8 cellular contexts compared by ENCODE assay signal in the genomic region with DNA sequence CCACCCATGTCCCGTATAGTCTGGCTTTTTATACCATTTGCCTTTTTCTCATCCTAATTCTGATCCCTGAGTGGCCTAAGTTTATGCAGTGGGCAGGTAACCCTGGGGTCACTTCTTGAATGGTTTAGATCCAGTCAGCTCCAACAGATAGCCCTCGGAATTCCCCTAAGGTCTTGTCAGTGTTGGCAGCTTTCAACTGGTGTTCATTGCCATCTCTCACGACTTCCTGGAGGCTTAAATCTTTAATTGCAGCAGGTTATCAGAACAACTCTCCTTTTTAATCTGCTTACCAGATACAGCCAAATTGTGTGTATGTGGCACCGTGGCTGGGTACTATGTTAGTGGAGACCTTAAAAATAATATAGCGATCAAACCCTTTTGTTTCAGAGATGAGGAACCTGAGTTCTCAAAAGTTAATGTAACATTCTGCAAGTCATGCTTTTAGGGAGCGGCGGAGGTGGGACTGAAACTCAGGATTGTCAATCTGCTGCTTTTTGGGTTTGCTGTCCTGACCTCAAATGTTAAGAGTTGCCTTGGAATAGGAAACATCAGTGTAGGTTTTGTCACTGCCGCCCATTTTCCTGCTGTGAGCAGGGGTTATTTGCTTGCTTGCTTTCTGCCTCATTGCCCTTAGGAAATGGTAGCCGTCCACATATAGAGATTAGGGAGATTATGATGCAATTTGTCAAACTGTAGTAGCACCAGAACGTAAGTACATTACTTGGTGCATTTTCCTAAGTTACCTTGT. TPM values are rescaled to one million over a fixed set of nuclear protein-coding genes. Genes with fewer than 3 reads are reported as not detected.
DNase-seq lines count a peak whose midpoint lies in the region; ATAC-seq, FAIRE-seq and TF ChIP-seq lines count a peak whose summit lies in the region.

No MANE protein-coding gene starts in this region.

- POLR2A ChIA-PET in endothelial cell of umbilical vein (lab: Charles Lee) = no interaction called here

- intact Hi-C loops in endothelial cell of umbilical vein (cut with micrococcal nuclease) = no loop called here

- peak; percentile 31 for FAIRE-seq in endothelial cell of umbilical vein (lab: Jason Lieb, UNC)

- H3K4me1 ChIP-seq in endothelial cell of umbilical vein (ENCODE audit: control insufficient read depth, extremely low read depth, insufficient read depth, low read length) (peaks cover 24% of the 10 kb centered on the region), osteoblast (ENCODE audit: insufficient read depth, low read length) (peaks cover 23% of the 10 kb centered on the region)

- no peak for TF ChIP-seq POLR2A in endothelial cell of umbilical vein (IDR thresholded peaks at IDR 0.05; ENCODE audit: low read depth, low read length)

- H4K20me1 ChIP-seq in endothelial cell of umbilical vein (replicated peaks; ENCODE audit: control insufficient read depth, extremely low read depth, insufficient read depth, low read length) (no peaks in the 10 kb centered on the region), osteoblast (ENCODE audit: insufficient read depth, low read length) (peaks cover 28% of the 10 kb centered on the region)

- H3K4me2 ChIP-seq in endothelial cell of umbilical vein (ENCODE audit: insufficient read depth, low read length) (peak overlapping the region; percentile 95), osteoblast (ENCODE audit: insufficient read depth, low read length) (peak overlapping the region; percentile 99)

- H3K9ac ChIP-seq in SK-N-MC (ENCODE audit: insufficient read length) (peak overlapping the region; percentile 81), endothelial cell of umbilical vein (replicated peaks; ENCODE audit: extremely low read depth, insufficient read depth, low read length) (peak overlapping the region; percentile 76)

- no peaks in the 10 kb centered on the region for H3K9me1 ChIP-seq in endothelial cell of umbilical vein (replicated peaks; ENCODE audit: control insufficient read depth, extremely low read depth, insufficient read depth, low read length)

- H2AFZ ChIP-seq in endothelial cell of umbilical vein (ENCODE audit: low read depth, low read length) (peak overlapping the region; percentile 66), osteoblast (ENCODE audit: low read length) (peak overlapping the region; percentile 98)

- H3K9me3 ChIP-seq in SK-N-MC (ENCODE audit: low read depth, low read length) = no peaks in the 10 kb centered on the region
- H3K9me3 ChIP-seq in endothelial cell of umbilical vein (replicated peaks; ENCODE audit: control insufficient read depth, insufficient read depth, low read length) = no peaks in the 10 kb centered on the region
- no peaks in the 10 kb centered on the region for H3K9me3 ChIP-seq in osteoblast (ENCODE audit: low read depth, low read length)

- H3K27me3 ChIP-seq in endothelial cell of umbilical vein (ENCODE audit: control insufficient read depth in 2 of 2, insufficient read depth in 2 of 2, low read length in 2 of 2) = peaks cover 0 to 2% of the 10 kb centered on the region in 2 experiments
- H3K27me3 ChIP-seq in osteoblast (ENCODE audit: insufficient read depth, low read length) = no peaks in the 10 kb centered on the region

- TF ChIP-seq CTCF in endothelial cell of umbilical vein (IDR thresholded peaks at IDR 0.05; ENCODE audit: extremely low read depth in 1 of 2, insufficient read depth in 1 of 2, low read depth in 1 of 2, low read length in 2 of 2) = no peak
- TF ChIP-seq CTCF in osteoblast (IDR thresholded peaks at IDR 0.05; ENCODE audit: extremely low read depth, low read depth, low read length) = no peak

- peak; percentile 18 for ATAC-seq in HG02938 (IDR thresholded peaks at IDR 0.05; ENCODE audit: unreplicated experiment)

- DNase-seq in stimulated activated CD4-positive, alpha-beta T cell treated with anti-CD3 and anti-CD28 coated beads, Interleukin-15, amount 100 ng/mL, for 24 hours = peak; percentile 27
- DNase-seq in stimulated activated CD4-positive, alpha-beta T cell treated with anti-CD3 and anti-CD28 coated beads, Interleukin-4, amount 100 ng/mL, for 4 hours = no peak
- DNase-seq in SK-N-MC (ENCODE audit: low read depth, low spot score) (no peak), endothelial cell of umbilical vein (ENCODE audit: low read depth, low spot score) (peak; percentile 63), osteoblast (ENCODE audit: insufficient read length, low spot score, missing footprints) (no peak), HT-29 (ENCODE audit: low spot score) (no peak), NCI-H2171 (lab: John Stamatoyannopoulos, UW) (no peak)

- H3K36me3 ChIP-seq in SK-N-MC (ENCODE audit: insufficient read depth, low read length) (peaks cover 34% of the 10 kb centered on the region), endothelial cell of umbilical vein (ENCODE audit: control insufficient read depth in 2 of 2, extremely low read depth in 1 of 2, insufficient read depth in 2 of 2, low read length in 2 of 2) (peaks cover 0 to 2% of the 10 kb centered on the region in 2 experiments), osteoblast (ENCODE audit: insufficient read depth, low read length) (peaks cover 21% of the 10 kb centered on the region)

- TSS peak; percentile 52 for BruUV-seq in endothelial cell of umbilical vein (replicated peaks; lab: Mats Ljungman, UMichigan)

- CTCF ChIA-PET in endothelial cell of umbilical vein (lab: Charles Lee) = interaction anchor here (0.9 to 3.8 kb wide), 3 partner anchors 10 to 13 kb away, joined by 3 to 19 read pairs (median 7); no protein-coding TSS in a partner anchor

- no peak overlapping the region for H3K27ac ChIP-seq in SK-N-MC
- peak overlapping the region; percentile 65 for H3K27ac ChIP-seq in endothelial cell of umbilical vein (ENCODE audit: insufficient read depth, low read depth, low read length)
- peak overlapping the region; percentile 95 for H3K27ac ChIP-seq in osteoblast (ENCODE audit: low read depth, low read length)

- H3K79me2 ChIP-seq in endothelial cell of umbilical vein (ENCODE audit: control insufficient read depth, insufficient read depth, low read length) (peaks cover 41% of the 10 kb centered on the region), osteoblast (ENCODE audit: insufficient read depth, low read length) (peaks cover 57% of the 10 kb centered on the region)

- dilution Hi-C loops in endothelial cell of umbilical vein (cut with MboI; ENCODE audit: extremely low pct_ligation_motif_present, low sequenced_read_pairs) = no loop called here

- H3K4me3 ChIP-seq in SK-N-MC = peak overlapping the region; percentile 95
- peak overlapping the region; percentile 59 to 85 (median 62) for H3K4me3 ChIP-seq in endothelial cell of umbilical vein (replicated peaks in 1 of 3; ENCODE audit: insufficient read depth in 1 of 3, low read depth in 1 of 3, low read length in 3 of 3)
- peak overlapping the region; percentile 92 for H3K4me3 ChIP-seq in osteoblast (ENCODE audit: insufficient read depth, low read length)

TF ChIP-seq in endothelial cell of umbilical vein, 7 proteins besides CTCF, POLR2A, EP300 and RAD21:
- TF ChIP-seq MYC (IDR thresholded peaks at IDR 0.05; ENCODE audit: low read depth, low read length) = no peak
- no peak for TF ChIP-seq GATA2 (IDR thresholded peaks at IDR 0.05; ENCODE audit: insufficient read depth, insufficient read length, low read depth, low read length)
- no peak for TF ChIP-seq MAX (IDR thresholded peaks at IDR 0.05; ENCODE audit: insufficient read depth, insufficient read length)
- TF ChIP-seq POLR2AphosphoS5 (IDR thresholded peaks at IDR 0.05; ENCODE audit: insufficient read depth, low read depth, low read length) = no peak

RNA-seq across cellular contexts. Expression of gene DLD, which starts 0.8 kb away (rescaled TPM):
- 61.7 and 77.4 TPM in 2 replicates for total RNA-seq in endothelial cell of umbilical vein
- 72.0 and 95.0 TPM in 2 replicates for polyA plus RNA-seq in endothelial cell of umbilical vein
- 79.7 and 92.1 TPM in 2 replicates for polyA plus RNA-seq in endothelial cell of umbilical vein (2011; cell fraction: cytosol; rRNA removed)
- polyA plus RNA-seq in endothelial cell of umbilical vein (2011; cell fraction: nucleus; rRNA removed) = 100 and 125 TPM in 2 replicates
- 96.5 and 122 TPM in 2 replicates for polyA plus RNA-seq in endothelial cell of umbilical vein (2012)
- polyA minus RNA-seq in endothelial cell of umbilical vein = 68.4 and 81.1 TPM in 2 replicates
- polyA minus RNA-seq in endothelial cell of umbilical vein (2011; cell fraction: cytosol; rRNA and poly(A)+ RNA removed) = 39.4 TPM
- polyA minus RNA-seq in endothelial cell of umbilical vein (2011; cell fraction: nucleus; rRNA and poly(A)+ RNA removed) = 35.9 and 48.0 TPM in 2 replicates
- total RNA-seq in osteoblast = 53.6 and 55.4 TPM in 2 replicates
- total RNA-seq in HT-29 (2014; rRNA removed; shearing (Covaris generic)) = 32.8 and 36.0 TPM in 2 replicates

Comparison
In these comparisons a context has a peak if more than half of its experiments do, and no peak if none do; other contexts are left out.
1. DNase-seq: peak in stimulated activated CD4-positive, alpha-beta T cell treated with anti-CD3 and anti-CD28 coated beads, Interleukin-15, amount 100 ng/mL, for 24 hours (single experiment) and endothelial cell of umbilical vein (single experiment); none in stimulated activated CD4-positive, alpha-beta T cell treated with anti-CD3 and anti-CD28 coated beads, Interleukin-4, amount 100 ng/mL, for 4 hours (0 of 2), SK-N-MC (single experiment), osteoblast (single experiment), HT-29 (single experiment) and NCI-H2171 (single experiment).
2. Peak in every context shown above with its lines, with median percentiles within 50 percentile points of each other: H3K4me3 ChIP-seq.